Comparison of ENCODE assay signal across 33 cellular contexts in the genomic region with DNA sequence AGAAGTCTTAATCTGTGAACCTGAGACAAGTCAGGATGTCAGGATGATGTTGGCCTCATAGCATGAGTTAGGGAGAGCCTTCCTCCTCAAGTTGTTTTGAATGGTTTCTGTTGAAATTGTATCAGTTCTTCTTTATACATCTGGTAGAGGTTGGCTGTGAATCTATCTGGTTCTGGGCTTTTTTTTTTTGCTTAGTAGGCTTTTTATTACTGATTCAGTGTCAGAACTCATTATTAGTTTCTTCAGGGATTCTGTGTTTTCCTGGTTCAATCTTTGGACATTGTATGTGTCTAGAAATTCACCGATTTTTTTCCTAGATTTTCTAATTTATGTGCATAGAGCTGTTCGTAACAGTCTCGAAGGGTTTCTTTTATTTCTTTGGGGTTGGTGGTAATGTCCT. TPM values are rescaled to one million over a fixed set of nuclear protein-coding genes. Genes with fewer than 3 reads are reported as not detected.
"Had no signal": no experiment of that assay in that cellular context is flagged by ENCODE, and none has a peak within 500 bp of the region (broad histone marks: within the 10 kb centered on the region; RNA-seq: fewer than 3 reads in every experiment).

No MANE protein-coding gene starts in this region.

- H3K9me3 ChIP-seq: adrenal gland, body of pancreas had no signal

- H3K4me3 ChIP-seq: adrenal gland, body of pancreas, breast epithelium had no signal

- H3K9me3 Mint-ChIP-seq: activated B cell treated with CpG ODN at 0.5 μM for 24 hours; activated CD4-positive, alpha-beta memory T cell treated with anti-CD3 and anti-CD28 coated beads for 36 hours; activated CD8-positive, alpha-beta T cell treated with anti-CD3 and anti-CD28 coated beads for 36 hours; activated naive CD4-positive, alpha-beta T cell treated with anti-CD3 and anti-CD28 coated beads for 36 hours; activated naive CD4-positive, alpha-beta T cell treated with anti-CD3 and anti-CD28 coated beads, Interleukin-2, amount 50 U/mL, for 72 hours; activated naive CD8-positive, alpha-beta T cell treated with anti-CD3 and anti-CD28 coated beads for 36 hours; activated T-cell treated with anti-CD3 and anti-CD28 coated beads, Interleukin-2, amount 50 U/mL, for 4 hours; activated T-helper 1 cell treated with anti-CD3 and anti-CD28 coated beads, Interleukin-12 subunit alpha, Interleukin-12 subunit beta, Interleukin-2, Interleukin-4 antibody, amounts not matched to agents 30 ng/mL and 10 ng/mL and 1 ng/mL, durations not matched to agents 14 hours and 24 hours and 36 hours; activated T-helper 17 cell treated with anti-CD3 and anti-CD28 coated beads, Interleukin-2, amount 50 U/mL, for 72 hours had no signal

- FAIRE-seq: TTC549 had no signal

- H3K4me1 ChIP-seq: adrenal gland, body of pancreas, breast epithelium had no signal

- H3K36me3 Mint-ChIP-seq: activated CD4-positive, alpha-beta memory T cell treated with anti-CD3 and anti-CD28 coated beads for 36 hours; activated naive CD4-positive, alpha-beta T cell treated with anti-CD3 and anti-CD28 coated beads, Interleukin-2, amount 50 U/mL, for 72 hours; activated naive CD8-positive, alpha-beta T cell treated with anti-CD3 and anti-CD28 coated beads for 36 hours had no signal

- H3K4me3 Mint-ChIP-seq: activated B cell treated with CpG ODN at 0.5 μM for 24 hours; activated CD4-positive, alpha-beta memory T cell treated with anti-CD3 and anti-CD28 coated beads for 36 hours; activated CD4-positive, alpha-beta T cell treated with anti-CD3 and anti-CD28 coated beads, Interleukin-2, amount 10 ng/mL, durations not matched to agents 24 days and 14 days; activated CD8-positive, alpha-beta T cell treated with anti-CD3 and anti-CD28 coated beads for 36 hours; activated naive CD4-positive, alpha-beta T cell treated with anti-CD3 and anti-CD28 coated beads for 36 hours; activated naive CD8-positive, alpha-beta T cell treated with anti-CD3 and anti-CD28 coated beads for 36 hours; activated T-cell treated with anti-CD3 and anti-CD28 coated beads, Interleukin-2, amount 50 U/mL, for 4 hours; activated T-cell treated with anti-CD3 and anti-CD28 coated beads, Interleukin-2, amount 50 U/mL, for 72 hours; activated T-helper 1 cell treated with anti-CD3 and anti-CD28 coated beads, Interleukin-12 subunit alpha, Interleukin-12 subunit beta, Interleukin-2, Interleukin-4 antibody, amounts not matched to agents 30 ng/mL and 10 ng/mL and 1 ng/mL, durations not matched to agents 14 hours and 24 hours and 36 hours; activated T-helper 17 cell treated with anti-CD3 and anti-CD28 coated beads, Interleukin-2, amount 50 U/mL, for 72 hours; T-helper 17 cell had no signal

- DNase-seq: activated B cell treated with CpG ODN at 0.5 μM for 24 hours; activated CD4-positive, alpha-beta memory T cell treated with anti-CD3 and anti-CD28 coated beads for 36 hours; activated CD4-positive, alpha-beta T cell treated with anti-CD3 and anti-CD28 coated beads for 4 hours; activated CD4-positive, alpha-beta T cell treated with anti-CD3 and anti-CD28 coated beads, Interleukin-2, amount 10 ng/mL, durations not matched to agents 24 days and 14 days; activated CD4-positive, alpha-beta T cell treated with anti-CD3 and anti-CD28 coated beads, Interleukin-2, amount 50 U/mL, for 1 hour; activated CD4-positive, alpha-beta T cell treated with anti-CD3 and anti-CD28 coated beads, Interleukin-2, amount 50 U/mL, for 4 hours; activated CD4-positive, CD25-positive, alpha-beta regulatory T cell treated with anti-CD3 and anti-CD28 coated beads, Interleukin-2, amount 50 U/mL, for 72 hours; activated CD8-positive, alpha-beta memory T cell treated with anti-CD3 and anti-CD28 coated beads, Interleukin-2, amount 50 U/mL, for 4 hours; activated CD8-positive, alpha-beta T cell treated with anti-CD3 and anti-CD28 coated beads for 36 hours; activated effector memory CD4-positive, alpha-beta T cell treated with anti-CD3 and anti-CD28 coated beads, Interleukin-2, amount 50 U/mL, for 16 hours; activated gamma-delta T cell treated with Interleukin-2 at 50 U/mL for 16 hours; activated naive CD4-positive, alpha-beta T cell; activated naive CD4-positive, alpha-beta T cell treated with anti-CD3 and anti-CD28 coated beads for 36 hours; activated naive CD4-positive, alpha-beta T cell treated with anti-CD3 and anti-CD28 coated beads, Interleukin-2, amount 50 U/mL, for 16 hours; activated naive CD8-positive, alpha-beta T cell treated with anti-CD3 and anti-CD28 coated beads for 36 hours; activated T-cell treated with anti-CD3 and anti-CD28 coated beads for 4 hours; activated T-cell treated with anti-CD3 and anti-CD28 coated beads, Interleukin-2, amount 50 U/mL, for 1 hour; activated T-cell treated with anti-CD3 and anti-CD28 coated beads, Interleukin-2, amount 50 U/mL, for 4 hours; activated T-cell treated with anti-CD3 and anti-CD28 coated beads, Interleukin-2, amount 50 U/mL, for 72 hours; adrenal gland; amniotic stem cell; aorta; body of pancreas; brain microvascular endothelial cell; central memory CD4-positive, alpha-beta T cell; T-helper 17 cell; T-helper 9 cell had no signal

- H3K4me1 Mint-ChIP-seq: activated B cell treated with CpG ODN at 0.5 μM for 24 hours; activated CD4-positive, alpha-beta T cell treated with anti-CD3 and anti-CD28 coated beads, Interleukin-2, amount 10 ng/mL, durations not matched to agents 24 days and 14 days; activated naive CD8-positive, alpha-beta T cell treated with anti-CD3 and anti-CD28 coated beads for 36 hours; activated T-helper 17 cell treated with anti-CD3 and anti-CD28 coated beads, Interleukin-2, amount 50 U/mL, for 72 hours; T-helper 17 cell had no signal

- H3K27ac Mint-ChIP-seq: activated B cell treated with CpG ODN at 0.5 μM for 24 hours; activated CD4-positive, alpha-beta memory T cell treated with anti-CD3 and anti-CD28 coated beads for 36 hours; activated CD4-positive, alpha-beta T cell treated with anti-CD3 and anti-CD28 coated beads, Interleukin-2, amount 10 ng/mL, durations not matched to agents 24 days and 14 days; activated CD8-positive, alpha-beta T cell treated with anti-CD3 and anti-CD28 coated beads for 36 hours; activated naive CD4-positive, alpha-beta T cell treated with anti-CD3 and anti-CD28 coated beads for 36 hours; activated naive CD4-positive, alpha-beta T cell treated with anti-CD3 and anti-CD28 coated beads, Interleukin-2, amount 50 U/mL, for 72 hours; activated naive CD8-positive, alpha-beta T cell treated with anti-CD3 and anti-CD28 coated beads for 36 hours; activated T-cell treated with anti-CD3 and anti-CD28 coated beads, Interleukin-2, amount 50 U/mL, for 72 hours; activated T-helper 1 cell treated with anti-CD3 and anti-CD28 coated beads, Interleukin-12 subunit alpha, Interleukin-12 subunit beta, Interleukin-2, Interleukin-4 antibody, amounts not matched to agents 30 ng/mL and 10 ng/mL and 1 ng/mL, durations not matched to agents 14 hours and 24 hours and 36 hours; activated T-helper 17 cell treated with anti-CD3 and anti-CD28 coated beads, Interleukin-2, amount 50 U/mL, for 72 hours had no signal

- H3K27ac ChIP-seq: adrenal gland, body of pancreas, brain microvascular endothelial cell, breast epithelium, VCaP had no signal

- H3K36me3 ChIP-seq: adrenal gland, brain microvascular endothelial cell, breast epithelium had no signal

- H3K27me3 Mint-ChIP-seq: activated CD4-positive, alpha-beta memory T cell treated with anti-CD3 and anti-CD28 coated beads for 36 hours; activated CD4-positive, alpha-beta T cell treated with anti-CD3 and anti-CD28 coated beads, Interleukin-2, amount 10 ng/mL, durations not matched to agents 24 days and 14 days; activated CD8-positive, alpha-beta T cell treated with anti-CD3 and anti-CD28 coated beads for 36 hours; activated T-helper 17 cell treated with anti-CD3 and anti-CD28 coated beads, Interleukin-2, amount 50 U/mL, for 72 hours; T-helper 17 cell had no signal

- ATAC-seq: activated CD8-positive, alpha-beta T cell treated with anti-CD3 and anti-CD28 coated beads for 36 hours; activated naive CD4-positive, alpha-beta T cell treated with anti-CD3 and anti-CD28 coated beads, Interleukin-2, amount 50 U/mL, for 72 hours; activated T-cell treated with anti-CD3 and anti-CD28 coated beads, Interleukin-2, amount 50 U/mL, for 4 hours; activated T-cell treated with anti-CD3 and anti-CD28 coated beads, Interleukin-2, amount 50 U/mL, for 72 hours; activated T-helper 17 cell treated with anti-CD3 and anti-CD28 coated beads, Interleukin-2, amount 50 U/mL, for 72 hours; body of pancreas; T-helper 17 cell had no signal

- H3K27me3 ChIP-seq: adrenal gland, body of pancreas, brain microvascular endothelial cell, breast epithelium had no signal

RNA-seq across cellular contexts. Expression of gene GLUD2, which starts 14.9 kb away (rescaled TPM):
- total RNA-seq: activated B cell treated with CpG ODN at 0.5 μM for 24 hours had no signal
